ENCODE assay signal across 1 cellular context in genomic region chr7:33109758-33110238, GRCh38.
TF ChIP-seq lines count a peak whose summit lies in the region.

No MANE protein-coding gene starts in this region.

TF ChIP-seq in HCT116, 20 proteins besides CTCF, POLR2A, EP300 and RAD21 (continued from another document):
- TF ChIP-seq YY1 (IDR thresholded peaks at IDR 0.05; ENCODE audit: extremely low read depth, insufficient replicate concordance, low read depth, low read length) = no peak
